In the genomic region with DNA sequence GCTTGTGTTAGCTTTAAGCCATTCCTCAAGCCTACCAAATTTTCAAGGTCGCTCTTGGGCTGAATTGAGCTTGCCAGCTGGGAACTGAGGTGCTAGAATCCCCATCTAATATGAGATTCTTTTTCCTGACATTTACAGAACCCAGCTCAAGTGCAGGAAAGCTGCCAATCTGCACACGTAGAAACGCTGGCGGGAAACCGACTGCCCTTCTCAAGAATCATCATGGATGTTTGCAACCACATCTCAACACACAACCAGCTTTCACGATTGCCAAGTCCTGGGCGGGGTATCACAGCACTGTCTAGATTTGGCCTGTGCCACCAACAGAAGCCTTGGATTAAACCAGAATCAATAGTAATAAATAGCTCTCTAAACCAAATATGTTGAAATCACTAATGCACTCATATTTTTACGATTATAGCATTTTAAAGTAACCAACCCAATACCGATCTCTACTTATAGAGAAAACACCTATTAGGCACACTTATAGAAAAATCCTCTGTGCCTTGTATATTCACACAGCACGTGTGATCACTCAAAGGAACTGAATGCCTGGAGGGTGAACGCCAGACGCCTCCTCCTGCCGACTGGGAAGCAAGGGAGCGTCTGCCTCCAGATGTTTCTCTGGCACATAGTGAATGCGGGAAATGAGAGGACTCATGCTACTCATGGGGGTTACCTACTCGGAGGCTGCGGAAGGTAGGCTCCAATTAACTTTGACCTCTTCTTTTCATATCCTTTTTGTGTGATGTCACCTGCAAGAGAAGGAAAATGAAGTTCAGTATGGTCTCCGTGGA, we compare ENCODE assay signal across 8 cellular contexts.
DNase-seq lines count a peak whose midpoint lies in the region; ATAC-seq and TF ChIP-seq lines count a peak whose summit lies in the region.

No MANE protein-coding gene starts in this region.

- CTCF ChIA-PET in CD4-positive, alpha-beta memory T cell (lab: Charles Lee; ENCODE audit: partially characterized antibody): interaction anchor here (1.1 kb wide), 1 partner anchor 27 kb away, joined by 4 read pairs; no protein-coding TSS in a partner anchor

- peaks cover 6 to 30% (median 19%) of the 10 kb centered on the region in 4 donors for H3K4me1 Mint-ChIP-seq in CD4-positive, alpha-beta memory T cell
- H3K4me1 Mint-ChIP-seq in dendritic cell treated with granulocyte-macrophage colony-stimulating factor and Interleukin-4, amounts not matched to agents 40 ng/mL and 50 ng/mL, for 4 days (ENCODE audit: low read depth): no peaks in the 10 kb centered on the region
- peaks cover 52% of the 10 kb centered on the region for H3K4me1 Mint-ChIP-seq in neural crest cell

- no peak overlapping the region for H3K9ac ChIP-seq in neuronal stem cell (ENCODE audit: low read depth, low read length, poor library complexity)

- no peak overlapping the region for H2AFZ ChIP-seq in neuronal stem cell (ENCODE audit: low read length)

- peak overlapping the region in 1 of 2 donors; percentile 40 for H3K4me3 ChIP-seq in CD4-positive, alpha-beta memory T cell (ENCODE audit: low read length in 2 of 2)
- no peak overlapping the region; the same call in 1 of the 2 replicates for H3K4me3 ChIP-seq in MG63
- H3K4me3 ChIP-seq in neuronal stem cell (ENCODE audit: low read length in 2 of 2): no peak overlapping the region

- ATAC-seq in HG02981 (IDR thresholded peaks at IDR 0.05; ENCODE audit: unreplicated experiment) (no peak), GM18861 (IDR thresholded peaks at IDR 0.05; ENCODE audit: unreplicated experiment) (no peak)

- POLR2A ChIA-PET in CD4-positive, alpha-beta memory T cell (lab: Charles Lee; ENCODE audit: partially characterized antibody): interaction anchor here (2.8 kb wide), 1 partner anchor 35 kb away, joined by 10 read pairs; no protein-coding TSS in a partner anchor

- peaks cover 2 to 4% of the 10 kb centered on the region in 2 donors for H3K27me3 Mint-ChIP-seq in CD4-positive, alpha-beta memory T cell
- H3K27me3 Mint-ChIP-seq in dendritic cell treated with granulocyte-macrophage colony-stimulating factor and Interleukin-4, amounts not matched to agents 40 ng/mL and 50 ng/mL, for 4 days: peaks cover 4% of the 10 kb centered on the region
- no peaks in the 10 kb centered on the region for H3K27me3 Mint-ChIP-seq in neural crest cell (ENCODE audit: low read depth)

- no peak overlapping the region for H4K8ac ChIP-seq in neuronal stem cell (ENCODE audit: low read depth, low read length)

- no peak overlapping the region for H2BK5ac ChIP-seq in neuronal stem cell (ENCODE audit: low read length)

- H3K27ac Mint-ChIP-seq in CD4-positive, alpha-beta memory T cell: peak overlapping the region; percentile 51 to 98 (median 83)
- H3K27ac Mint-ChIP-seq in dendritic cell treated with granulocyte-macrophage colony-stimulating factor and Interleukin-4, amounts not matched to agents 40 ng/mL and 50 ng/mL, for 4 days: no peak overlapping the region
- H3K27ac Mint-ChIP-seq in neural crest cell (ENCODE audit: unreplicated experiment): no peak overlapping the region

- peaks cover 0 to 6% of the 10 kb centered on the region in 2 donors for H3K36me3 Mint-ChIP-seq in CD4-positive, alpha-beta memory T cell
- no peaks in the 10 kb centered on the region for H3K36me3 Mint-ChIP-seq in dendritic cell treated with granulocyte-macrophage colony-stimulating factor and Interleukin-4, amounts not matched to agents 40 ng/mL and 50 ng/mL, for 4 days (ENCODE audit: low read depth)
- H3K36me3 Mint-ChIP-seq in neural crest cell (ENCODE audit: low read depth): peaks cover 11% of the 10 kb centered on the region

- H4K91ac ChIP-seq in neuronal stem cell (ENCODE audit: low read depth, low read length, poor library complexity): no peak overlapping the region

- H3K27ac ChIP-seq in CD4-positive, alpha-beta memory T cell (ENCODE audit: low read depth, low read length): peak overlapping the region; percentile 72
- H3K27ac ChIP-seq in neuronal stem cell (replicated peaks; ENCODE audit: low read length): no peak overlapping the region

- intact Hi-C loops in CD4-positive, alpha-beta memory T cell (cut with micrococcal nuclease): no loop called here
- intact Hi-C loops in dendritic cell treated with granulocyte-macrophage colony-stimulating factor and Interleukin-4, amounts not matched to agents 40 ng/mL and 50 ng/mL, for 4 days (cut with micrococcal nuclease): no loop called here

- H3K4ac ChIP-seq in neuronal stem cell (ENCODE audit: low read length): no peak overlapping the region

- DNase-seq in CD4-positive, alpha-beta memory T cell: no peak
- DNase-seq in MG63 (peak; percentile 72), neural crest cell (ENCODE audit: low read depth, low spot score) (no peak), kidney tubule cell (ENCODE audit: low spot score) (no peak), neuronal stem cell (ENCODE audit: low spot score) (no peak)

- H3K9me3 Mint-ChIP-seq in CD4-positive, alpha-beta memory T cell: no peaks in the 10 kb centered on the region
- no peaks in the 10 kb centered on the region for H3K9me3 Mint-ChIP-seq in dendritic cell treated with granulocyte-macrophage colony-stimulating factor and Interleukin-4, amounts not matched to agents 40 ng/mL and 50 ng/mL, for 4 days
- no peaks in the 10 kb centered on the region for H3K9me3 Mint-ChIP-seq in neural crest cell

- peaks cover 8% of the 10 kb centered on the region for H3K79me1 ChIP-seq in neuronal stem cell (ENCODE audit: low read depth, low read length)

- H3K14ac ChIP-seq in neuronal stem cell (ENCODE audit: low read length): no peak overlapping the region

- H3K23ac ChIP-seq in neuronal stem cell (ENCODE audit: low read depth, low read length, poor library complexity): no peak overlapping the region

- H2AK5ac ChIP-seq in neuronal stem cell (ENCODE audit: low read depth, low read length): no peak overlapping the region

- no peak overlapping the region for H3K18ac ChIP-seq in neuronal stem cell (ENCODE audit: low read length)

- no peaks in the 10 kb centered on the region for H3K4me1 ChIP-seq in CD4-positive, alpha-beta memory T cell (ENCODE audit: insufficient read depth, low read length)
- H3K4me1 ChIP-seq in neuronal stem cell (ENCODE audit: control insufficient read depth in 2 of 2, insufficient read depth in 1 of 2, low read depth in 1 of 2, low read length in 2 of 2): peaks cover 1 to 6% of the 10 kb centered on the region in 2 donors

- TF ChIP-seq CTCF in neural crest cell (conservative IDR thresholded peaks at IDR 0.05): no peak

- H2BK12ac ChIP-seq in neuronal stem cell (ENCODE audit: low read length): no peak overlapping the region

- H3K4me3 Mint-ChIP-seq in CD4-positive, alpha-beta memory T cell: peak overlapping the region; percentile 51 to 94 (median 87)
- peak overlapping the region; percentile 75 for H3K4me3 Mint-ChIP-seq in dendritic cell treated with granulocyte-macrophage colony-stimulating factor and Interleukin-4, amounts not matched to agents 40 ng/mL and 50 ng/mL, for 4 days
- peak overlapping the region; percentile 21 for H3K4me3 Mint-ChIP-seq in neural crest cell

- WGBS in neuronal stem cell (ENCODE audit: extremely low coverage in 2 of 2, insufficient read length in 2 of 2, insufficient replicate concordance in 1 of 2), 2 donors: no CpG with 5 or more reads among the region's 18 CpGs

- H3K27me3 ChIP-seq in CD4-positive, alpha-beta memory T cell (ENCODE audit: insufficient read depth, low read length): no peaks in the 10 kb centered on the region
- H3K27me3 ChIP-seq in MG63 (no peaks in the 10 kb centered on the region), neuronal stem cell (ENCODE audit: control insufficient read depth in 3 of 3, insufficient read depth in 3 of 3, low read depth in 1 of 3, low read length in 3 of 3) (no peaks in the 10 kb centered on the region)

- no peaks in the 10 kb centered on the region for H3K9me3 ChIP-seq in CD4-positive, alpha-beta memory T cell (ENCODE audit: control insufficient read depth in 1 of 2, low read length in 2 of 2)
- H3K9me3 ChIP-seq in MG63 (no peaks in the 10 kb centered on the region), neuronal stem cell (replicated peaks in 1 of 2; ENCODE audit: control insufficient read depth in 2 of 2, insufficient read depth in 1 of 2, low read depth in 1 of 2, low read length in 2 of 2) (no peaks in the 10 kb centered on the region)

- H2BK120ac ChIP-seq in neuronal stem cell (ENCODE audit: low read depth, low read length): no peak overlapping the region

- H3K36me3 ChIP-seq in CD4-positive, alpha-beta memory T cell (ENCODE audit: insufficient read depth, low read length): no peaks in the 10 kb centered on the region
- H3K36me3 ChIP-seq in MG63 (peaks cover 14% of the 10 kb centered on the region), neuronal stem cell (replicated peaks in 1 of 2; ENCODE audit: control insufficient read depth in 2 of 2, insufficient read depth in 2 of 2, low read length in 2 of 2) (peaks cover 0 to 57% of the 10 kb centered on the region in 2 donors)

- no peak overlapping the region for H2BK15ac ChIP-seq in neuronal stem cell (ENCODE audit: low read length)

- H3K4me2 ChIP-seq in neuronal stem cell (ENCODE audit: insufficient read depth, low read length, poor library complexity, severe bottlenecking): no peak overlapping the region

Comparison
In these comparisons a context has a peak if more than half of its experiments do, and no peak if none do; other contexts are left out.
1. H3K27ac Mint-ChIP-seq: peak in CD4-positive, alpha-beta memory T cell (7 of 7); none in dendritic cell treated with granulocyte-macrophage colony-stimulating factor and Interleukin-4, amounts not matched to agents 40 ng/mL and 50 ng/mL, for 4 days (single experiment) and neural crest cell (single experiment).
2. H3K4me3 Mint-ChIP-seq: peak in every context shown above with its lines; median percentile 87 in CD4-positive, alpha-beta memory T cell; 75 in dendritic cell treated with granulocyte-macrophage colony-stimulating factor and Interleukin-4, amounts not matched to agents 40 ng/mL and 50 ng/mL, for 4 days; 21 in neural crest cell.